In the genomic region with DNA sequence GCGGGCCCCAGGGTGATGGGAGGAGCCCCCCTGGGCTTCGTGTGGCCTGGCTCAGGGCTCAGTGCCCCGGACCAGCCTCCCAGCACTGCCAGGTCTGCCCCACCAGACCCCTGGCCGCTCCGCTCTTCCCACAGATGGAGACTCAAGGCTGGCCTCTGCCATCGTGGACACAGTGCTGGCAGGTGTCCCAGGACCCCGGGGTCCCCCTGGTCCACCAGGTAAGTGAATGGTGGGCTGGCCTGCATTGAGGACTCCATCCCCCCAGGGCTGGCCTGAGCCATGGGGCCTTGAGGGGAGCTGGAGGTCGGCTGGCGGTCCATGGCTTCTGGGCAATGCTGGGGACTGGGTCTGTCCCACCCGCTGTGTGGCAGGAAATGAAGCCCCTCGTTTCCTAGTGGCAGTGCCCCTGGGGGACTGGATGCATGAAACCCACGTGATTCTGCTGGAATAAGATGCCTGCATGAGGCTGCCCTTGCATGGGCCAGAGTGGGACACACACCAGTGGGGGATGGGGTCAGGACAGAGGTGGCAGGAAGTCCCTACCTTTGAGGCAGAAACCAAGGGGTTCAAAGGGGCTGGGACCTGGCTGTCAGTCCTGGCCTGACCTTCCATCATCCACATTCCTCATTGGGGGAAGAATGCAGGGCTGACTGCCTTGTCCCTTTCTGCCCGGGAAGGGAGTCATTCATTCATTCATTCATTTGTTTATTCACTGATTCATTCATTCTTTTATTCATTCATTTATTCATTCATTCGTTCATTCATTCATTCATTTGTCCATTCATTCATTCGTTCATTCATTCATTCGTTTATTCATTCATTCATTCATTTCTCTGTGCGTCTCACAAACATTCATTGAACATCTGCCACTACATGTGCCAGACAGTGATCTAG, we compare ENCODE assay signal across 30 cellular contexts.
DNase-seq lines count a peak whose midpoint lies in the region; ATAC-seq and TF ChIP-seq lines count a peak whose summit lies in the region.
"Had no signal": no experiment of that assay in that cellular context is flagged by ENCODE, and none has a peak within 500 bp of the region (broad histone marks: within the 10 kb centered on the region; RNA-seq: fewer than 3 reads in every experiment).

No MANE protein-coding gene starts in this region.

- H3K79me2 ChIP-seq in osteoblast (ENCODE audit: insufficient read depth, low read length), result no peaks in the 10 kb centered on the region

- intact Hi-C loops in right cardiac atrium (cut with DNase I), result loop anchor here in 1 of 4 donors (5.0 kb wide), 1 partner anchor 725 kb away; no protein-coding TSS in a partner anchor
- intact Hi-C loops in Right ventricle myocardium inferior (cut with DNase I), result loop anchor here (10.0 kb wide), 1 partner anchor 848 kb away; a partner anchor contains a TSS

- no peak overlapping the region for H3K4me2 ChIP-seq in osteoblast (ENCODE audit: insufficient read depth, low read length)
- H3K4me2 ChIP-seq: smooth muscle cell had no signal

- no peaks in the 10 kb centered on the region for H3K27me3 ChIP-seq in right cardiac atrium (ENCODE audit: control insufficient read depth, insufficient read depth)
- H3K27me3 ChIP-seq in osteoblast (ENCODE audit: insufficient read depth, low read length), result no peaks in the 10 kb centered on the region
- H3K27me3 ChIP-seq: adrenal gland had no signal

- peaks cover 3% of the 10 kb centered on the region for H4K20me1 ChIP-seq in osteoblast (ENCODE audit: insufficient read depth, low read length)

- H3K4me1 ChIP-seq in right cardiac atrium (ENCODE audit: control insufficient read depth, insufficient read depth, low read length), result no peaks in the 10 kb centered on the region
- no peaks in the 10 kb centered on the region for H3K4me1 ChIP-seq in osteoblast (ENCODE audit: insufficient read depth, low read length)
- H3K4me1 ChIP-seq: adrenal gland had no signal

- peaks cover 1% of the 10 kb centered on the region for H3K27me3 Mint-ChIP-seq in endothelial cell (ENCODE audit: unreplicated experiment)
- peaks cover 7 to 36% of the 10 kb centered on the region in 2 donors for H3K27me3 Mint-ChIP-seq in effector memory CD8-positive, alpha-beta T cell
- H3K27me3 Mint-ChIP-seq: activated T-cell treated with anti-CD3 and anti-CD28 coated beads, Interleukin-2, amount 50 U/mL, for 24 hours had no signal

- H2AFZ ChIP-seq in osteoblast (ENCODE audit: low read length), result no peak overlapping the region

- ATAC-seq in right cardiac atrium (no peak), Right ventricle myocardium inferior (no peak), GM18861 (IDR thresholded peaks at IDR 0.05; ENCODE audit: unreplicated experiment) (no peak)
- ATAC-seq in effector memory CD8-positive, alpha-beta T cell (replicated peaks), result no peak
- ATAC-seq: PC-3; stimulated activated naive CD8-positive, alpha-beta T cell treated with anti-CD3 and anti-CD28 coated beads, Interleukin-15, Interleukin-2, amounts not matched to agents 100 U/mL and 50 U/mL, for 24 hours had no signal

- no peak overlapping the region for H3K4me3 Mint-ChIP-seq in endothelial cell (ENCODE audit: unreplicated experiment)
- no peak overlapping the region for H3K4me3 Mint-ChIP-seq in effector memory CD8-positive, alpha-beta T cell
- H3K4me3 Mint-ChIP-seq: activated T-cell treated with anti-CD3 and anti-CD28 coated beads, Interleukin-2, amount 50 U/mL, for 24 hours; B cell; brain; nephron had no signal

- DNase-seq in right cardiac atrium, result peak in 2 of 3 donors; percentile 34 to 56
- no peak for DNase-seq in Right ventricle myocardium inferior (ENCODE audit: missing footprints)
- DNase-seq in endothelial cell (ENCODE audit: low spot score), result no peak
- DNase-seq in osteoblast (ENCODE audit: insufficient read length, low spot score, missing footprints), result peak; percentile 54
- no peak for DNase-seq in medulla oblongata (ENCODE audit: extremely low spot score)
- DNase-seq in effector memory CD8-positive, alpha-beta T cell, result no peak
- DNase-seq: ACHN; activated CD4-positive, alpha-beta T cell treated with anti-CD3 and anti-CD28 coated beads for 48 hours; activated T-cell treated with anti-CD3 and anti-CD28 coated beads, Interleukin-2, amount 50 U/mL, for 24 hours; dermis blood vessel endothelial cell; EL; esophagus squamous epithelium; Kasumi-1; kidney glomerular epithelial cell; mammary epithelial cell; NCI-H1436; NCI-H2081 treated with DMSO at 0.1 percent for 48 hours; NCI-H2227 treated with DMSO at 0.1 percent for 48 hours; NCI-H526 treated with DMSO at 0.1 percent for 48 hours; PC-3; SHP77; stimulated activated CD4-positive, alpha-beta T cell treated with anti-CD3 and anti-CD28 coated beads, Interleukin-1b, Interleukin-23, amount 100 ng/mL, for 48 hours; stimulated activated naive CD8-positive, alpha-beta T cell treated with anti-CD3 and anti-CD28 coated beads, Interleukin-15, Interleukin-2, amounts not matched to agents 100 U/mL and 50 U/mL, for 24 hours; SW 1271 had no signal

- H3K9me3 ChIP-seq in right cardiac atrium (ENCODE audit: control insufficient read depth, low read length) (no peaks in the 10 kb centered on the region), osteoblast (ENCODE audit: low read depth, low read length) (no peaks in the 10 kb centered on the region)
- H3K9me3 ChIP-seq: adrenal gland, esophagus squamous epithelium had no signal

- H3K27ac Mint-ChIP-seq in endothelial cell (ENCODE audit: unreplicated experiment), result peak overlapping the region; percentile 3
- H3K27ac Mint-ChIP-seq in effector memory CD8-positive, alpha-beta T cell, result no peak overlapping the region
- H3K27ac Mint-ChIP-seq: activated T-cell treated with anti-CD3 and anti-CD28 coated beads, Interleukin-2, amount 50 U/mL, for 24 hours; B cell; brain; nephron had no signal

- H3K27ac ChIP-seq in right cardiac atrium (ENCODE audit: low read length), result no peak overlapping the region
- no peak overlapping the region for H3K27ac ChIP-seq in osteoblast (ENCODE audit: low read depth, low read length)
- H3K27ac ChIP-seq: adrenal gland, esophagus squamous epithelium had no signal

- H3K36me3 Mint-ChIP-seq in endothelial cell (ENCODE audit: low read depth, unreplicated experiment), result no peaks in the 10 kb centered on the region
- no peaks in the 10 kb centered on the region for H3K36me3 Mint-ChIP-seq in effector memory CD8-positive, alpha-beta T cell (ENCODE audit: insufficient read depth)

- no peak for TF ChIP-seq CTCF in endothelial cell (IDR thresholded peaks at IDR 0.05; ENCODE audit: unreplicated experiment)
- no peak for TF ChIP-seq CTCF in osteoblast (IDR thresholded peaks at IDR 0.05; ENCODE audit: extremely low read depth, low read depth, low read length)

- H3K4me1 Mint-ChIP-seq in endothelial cell (ENCODE audit: unreplicated experiment), result no peaks in the 10 kb centered on the region
- H3K4me1 Mint-ChIP-seq in effector memory CD8-positive, alpha-beta T cell (ENCODE audit: low read depth in 2 of 2), result peaks cover 0 to 4% of the 10 kb centered on the region in 2 donors
- H3K4me1 Mint-ChIP-seq: B cell, brain, nephron had no signal

- H3K4me3 ChIP-seq in right cardiac atrium (ENCODE audit: low read length) (no peak overlapping the region), osteoblast (ENCODE audit: insufficient read depth, low read length) (no peak overlapping the region)
- H3K4me3 ChIP-seq: adrenal gland, esophagus squamous epithelium, smooth muscle cell had no signal

- no peaks in the 10 kb centered on the region for H3K36me3 ChIP-seq in osteoblast (ENCODE audit: insufficient read depth, low read length)
- H3K36me3 ChIP-seq: adrenal gland, esophagus squamous epithelium had no signal

- WGBS in right cardiac atrium, result 73% methylated on average over 17 of the region's 17 CpGs

- H3K9me3 Mint-ChIP-seq in endothelial cell (ENCODE audit: unreplicated experiment), result no peaks in the 10 kb centered on the region
- no peaks in the 10 kb centered on the region for H3K9me3 Mint-ChIP-seq in effector memory CD8-positive, alpha-beta T cell
- H3K9me3 Mint-ChIP-seq: activated T-cell treated with anti-CD3 and anti-CD28 coated beads, Interleukin-2, amount 50 U/mL, for 24 hours; brain; nephron had no signal

Comparison
In these comparisons a context has a peak if more than half of its experiments do, and no peak if none do; other contexts are left out.
1. DNase-seq: peak in right cardiac atrium (2 of 3) and osteoblast (single experiment); none in Right ventricle myocardium inferior (single experiment), endothelial cell (single experiment), medulla oblongata (single experiment) and effector memory CD8-positive, alpha-beta T cell (0 of 3).